In the genomic region with DNA sequence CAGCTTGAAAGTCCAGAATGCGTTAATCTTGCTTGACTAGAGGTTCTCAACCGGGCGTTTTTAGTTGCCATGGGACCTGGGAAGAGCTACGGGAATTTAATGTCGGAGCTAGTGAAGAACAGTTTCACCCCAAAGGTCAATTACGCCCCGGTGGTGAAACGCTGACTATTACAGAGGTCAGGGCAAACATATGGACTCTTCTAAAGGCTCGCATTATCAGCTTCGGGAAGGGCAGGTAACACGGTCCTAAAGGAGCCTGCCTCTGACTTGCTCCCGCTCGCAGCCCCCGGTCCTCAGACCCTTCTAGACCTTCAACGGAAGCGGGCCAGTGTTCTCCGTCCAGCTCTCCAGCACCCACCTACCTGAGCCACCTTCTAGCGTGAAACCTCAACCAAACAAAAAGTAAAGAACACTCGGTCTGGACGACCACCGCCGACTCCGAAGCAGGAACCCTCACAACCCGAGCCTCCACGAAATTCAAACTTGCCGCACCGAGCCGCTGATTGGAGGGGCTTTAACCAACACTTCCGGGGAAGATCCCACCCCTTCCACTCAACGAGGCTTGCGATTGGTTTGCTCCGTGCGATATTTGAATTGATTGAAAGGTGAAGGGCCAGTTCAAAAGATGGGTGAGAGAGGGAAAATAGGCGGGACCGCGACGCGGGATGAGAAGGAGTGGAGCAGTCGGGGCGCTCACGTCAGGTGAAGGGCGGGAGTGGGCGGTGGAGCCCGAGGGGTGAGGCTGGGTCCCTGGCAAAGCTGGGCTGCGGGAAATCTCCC, we compare ENCODE assay signal across 8 cellular contexts. TPM values are rescaled to one million over a fixed set of nuclear protein-coding genes. Genes with fewer than 3 reads are reported as not detected.
DNase-seq lines count a peak whose midpoint lies in the region; ATAC-seq, FAIRE-seq and TF ChIP-seq lines count a peak whose summit lies in the region.

A gene with protein sequence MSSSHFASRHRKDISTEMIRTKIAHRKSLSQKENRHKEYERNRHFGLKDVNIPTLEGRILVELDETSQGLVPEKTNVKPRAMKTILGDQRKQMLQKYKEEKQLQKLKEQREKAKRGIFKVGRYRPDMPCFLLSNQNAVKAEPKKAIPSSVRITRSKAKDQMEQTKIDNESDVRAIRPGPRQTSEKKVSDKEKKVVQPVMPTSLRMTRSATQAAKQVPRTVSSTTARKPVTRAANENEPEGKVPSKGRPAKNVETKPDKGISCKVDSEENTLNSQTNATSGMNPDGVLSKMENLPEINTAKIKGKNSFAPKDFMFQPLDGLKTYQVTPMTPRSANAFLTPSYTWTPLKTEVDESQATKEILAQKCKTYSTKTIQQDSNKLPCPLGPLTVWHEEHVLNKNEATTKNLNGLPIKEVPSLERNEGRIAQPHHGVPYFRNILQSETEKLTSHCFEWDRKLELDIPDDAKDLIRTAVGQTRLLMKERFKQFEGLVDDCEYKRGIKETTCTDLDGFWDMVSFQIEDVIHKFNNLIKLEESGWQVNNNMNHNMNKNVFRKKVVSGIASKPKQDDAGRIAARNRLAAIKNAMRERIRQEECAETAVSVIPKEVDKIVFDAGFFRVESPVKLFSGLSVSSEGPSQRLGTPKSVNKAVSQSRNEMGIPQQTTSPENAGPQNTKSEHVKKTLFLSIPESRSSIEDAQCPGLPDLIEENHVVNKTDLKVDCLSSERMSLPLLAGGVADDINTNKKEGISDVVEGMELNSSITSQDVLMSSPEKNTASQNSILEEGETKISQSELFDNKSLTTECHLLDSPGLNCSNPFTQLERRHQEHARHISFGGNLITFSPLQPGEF (minus strand): TSS at position 485 of the 780 bp plus-strand sequence. CDS start 2,406 bp downstream, outside the sequence.

- no peaks in the 10 kb centered on the region for H3K9me3 Mint-ChIP-seq in chondrocyte (ENCODE audit: low read depth)

- intact Hi-C loops in kidney (cut with DNase I) = no loop called here

- H3K27me3 Mint-ChIP-seq in chondrocyte (ENCODE audit: low read depth) = no peaks in the 10 kb centered on the region

- peak; percentile 97 for ATAC-seq in HG03442 (IDR thresholded peaks at IDR 0.05; ENCODE audit: unreplicated experiment)

- FAIRE-seq in GM19239 (lab: Jason Lieb, UNC) (peak; percentile 99), kidney (lab: Jason Lieb, UNC) (peak; percentile 93)

- H3K9ac ChIP-seq in kidney (ENCODE audit: low read length in 2 of 2) = peak within 1 kb of the TSS; percentile 50 to 67

- no peaks in the 10 kb centered on the region for H3K36me3 Mint-ChIP-seq in chondrocyte (ENCODE audit: low read depth)

- H3K36me3 ChIP-seq in BE2C = no peaks in the 10 kb centered on the region; the same call in 1 of the 2 replicates
- H3K36me3 ChIP-seq in kidney (ENCODE audit: control insufficient read depth in 1 of 2, insufficient read depth in 2 of 2, low read length in 2 of 2) = no peaks in the 10 kb centered on the region

- H3K4me3 Mint-ChIP-seq in chondrocyte (ENCODE audit: unreplicated experiment) = peak within 1 kb of the TSS; percentile 98

- H3K27ac ChIP-seq in kidney (ENCODE audit: low read depth in 2 of 2, low read length in 2 of 2) = no peak within 1 kb of the TSS

- H3K4me3 ChIP-seq in BE2C (ENCODE audit: low read depth, low read length) (peak within 1 kb of the TSS; percentile 92), kidney (ENCODE audit: low read length in 2 of 2) (peak within 1 kb of the TSS; percentile 69 to 83)

- H3K4me1 Mint-ChIP-seq in chondrocyte (ENCODE audit: low read depth) = peaks cover 35% of the 10 kb centered on the region

- H3K4me1 ChIP-seq in BE2C (peaks cover 3% of the 10 kb centered on the region; the same call in 1 of the 2 replicates), kidney (ENCODE audit: control insufficient read depth in 1 of 2, insufficient read depth in 1 of 2, low read depth in 1 of 2, low read length in 2 of 2) (peaks cover 0 to 3% of the 10 kb centered on the region in 2 donors)

- no peaks in the 10 kb centered on the region for H3K27me3 ChIP-seq in BE2C

- H3K27ac Mint-ChIP-seq in chondrocyte (ENCODE audit: unreplicated experiment) = peak within 1 kb of the TSS; percentile 91

- H3K9me3 ChIP-seq in BE2C (no peaks in the 10 kb centered on the region), kidney (ENCODE audit: control insufficient read depth in 1 of 2, low read length in 2 of 2) (no peaks in the 10 kb centered on the region)

- TF ChIP-seq CTCF in BE2C (IDR thresholded peaks at IDR 0.05; ENCODE audit: low read depth, low read length) = no peak
- TF ChIP-seq CTCF in chondrocyte (IDR thresholded peaks at IDR 0.05) = no peak
- TF ChIP-seq CTCF in kidney (IDR thresholded peaks at IDR 0.05; ENCODE audit: borderline replicate concordance, extremely low read depth, insufficient read depth) = no peak

- DNase-seq in BE2C (peak; percentile 95), GM19239 (ENCODE audit: insufficient read length, low spot score) (peak; percentile 81), NCI-H510A treated with DMSO at 0.1 percent for 48 hours (lab: John Stamatoyannopoulos, UW) (peak; percentile 98), chondrocyte (ENCODE audit: low spot score) (peak; percentile 95), kidney (peak; percentile 96)
- DNase-seq in activated CD4-positive, alpha-beta T cell treated with anti-CD3 and anti-CD28 coated beads for 1 hour = peak; percentile 76
- DNase-seq in stimulated activated CD4-positive, alpha-beta T cell treated with anti-CD3 and anti-CD28 coated beads, Interleukin-15, amount 100 ng/mL, for 24 hours = peak; percentile 95

RNA-seq across cellular contexts. Expression of the gene that starts here (rescaled TPM):
- 1.3 TPM for polyA plus RNA-seq in BE2C (2012; ENCODE audit: insufficient read depth, insufficient read length, low read depth)
- 3.6 to 9.4 TPM (median 8.8 TPM) in 3 replicates for total RNA-seq in chondrocyte
- total RNA-seq in kidney = 0.60 TPM
- polyA plus RNA-seq in kidney (ENCODE audit: insufficient read depth, low read depth, low replicate concordance) = not detected

Comparison
In these comparisons a context has a peak if more than half of its experiments do, and no peak if none do; other contexts are left out.
1. Peak in DNase-seq, H3K4me3 ChIP-seq and H3K9ac ChIP-seq in kidney; RNA of the gene not detected or under 1 TPM.